9 cellular contexts compared by ENCODE assay signal in genomic region chr3:63349583-63350177, GRCh38.
DNase-seq lines count a peak whose midpoint lies in the region; ATAC-seq and TF ChIP-seq lines count a peak whose summit lies in the region.
"Had no signal": no experiment of that assay in that cellular context is flagged by ENCODE, and none has a peak within 500 bp of the region (broad histone marks: within the 10 kb centered on the region; RNA-seq: fewer than 3 reads in every experiment).

No MANE protein-coding gene starts in this region.

- no peaks in the 10 kb centered on the region for H3K36me3 Mint-ChIP-seq in stimulated activated effector memory CD8-positive, alpha-beta T cell treated with anti-CD3 and anti-CD28 coated beads, Interleukin-12 subunit alpha, Interleukin-12 subunit beta, amount 100 ng/mL, for 72 hours
- H3K36me3 Mint-ChIP-seq: naive thymus-derived CD8-positive, alpha-beta T cell had no signal

- H3K4me1 ChIP-seq in BE2C, result peaks cover 8% of the 10 kb centered on the region

- TF ChIP-seq CTCF in BE2C (IDR thresholded peaks at IDR 0.05; ENCODE audit: low read depth, low read length), result peak; percentile 96
- peak; percentile 64 for TF ChIP-seq CTCF in GM13976 (IDR thresholded peaks at IDR 0.05; ENCODE audit: borderline replicate concordance, control extremely low read depth, extremely low read depth, insufficient read depth, missing control alignments)
- peak; percentile 92 for TF ChIP-seq CTCF in retinal pigment epithelial cell (conservative IDR thresholded peaks at IDR 0.05; ENCODE audit: low read depth, low read length)

- in situ Hi-C loops in GM13976 (cut with MboI; ENCODE audit: low sequenced_read_pairs, unreplicated experiment), result loop anchor here (5.0 kb wide), 1 partner anchor 468 kb away; the partner anchor contains the start of gene C3orf49

- no peaks in the 10 kb centered on the region for H3K9me3 Mint-ChIP-seq in stimulated activated effector memory CD8-positive, alpha-beta T cell treated with anti-CD3 and anti-CD28 coated beads, Interleukin-12 subunit alpha, Interleukin-12 subunit beta, amount 100 ng/mL, for 72 hours
- H3K9me3 Mint-ChIP-seq: naive thymus-derived CD8-positive, alpha-beta T cell had no signal

- no peak overlapping the region for H3K27ac Mint-ChIP-seq in stimulated activated effector memory CD8-positive, alpha-beta T cell treated with anti-CD3 and anti-CD28 coated beads, Interleukin-12 subunit alpha, Interleukin-12 subunit beta, amount 100 ng/mL, for 72 hours
- H3K27ac Mint-ChIP-seq: naive thymus-derived CD8-positive, alpha-beta T cell had no signal

- peak overlapping the region; percentile 41 for H3K4me3 ChIP-seq in BE2C (ENCODE audit: low read depth, low read length)
- H3K4me3 ChIP-seq in retinal pigment epithelial cell (ENCODE audit: low read length), result no peak overlapping the region

- H3K4me1 Mint-ChIP-seq in stimulated activated effector memory CD8-positive, alpha-beta T cell treated with anti-CD3 and anti-CD28 coated beads, Interleukin-12 subunit alpha, Interleukin-12 subunit beta, amount 100 ng/mL, for 72 hours, result no peaks in the 10 kb centered on the region
- H3K4me1 Mint-ChIP-seq: naive thymus-derived CD8-positive, alpha-beta T cell had no signal

- DNase-seq in BE2C, result peak; percentile 75
- DNase-seq in GM13976 (ENCODE audit: low spot score), result peak; percentile 43
- peak; percentile 6 for DNase-seq in NCI-H2107 treated with DMSO at 0.1 percent for 48 hours (lab: John Stamatoyannopoulos, UW; ENCODE audit: unreplicated experiment)
- peak; percentile 24 to 38 for DNase-seq in activated CD4-positive, alpha-beta T cell treated with anti-CD3 and anti-CD28 coated beads, Interleukin-2, amount 50 U/mL, for 48 hours
- peak; percentile 25 for DNase-seq in globus pallidus (ENCODE audit: low spot score)
- DNase-seq in retinal pigment epithelial cell (ENCODE audit: low read depth), result no peak
- DNase-seq in stimulated activated effector memory CD8-positive, alpha-beta T cell treated with anti-CD3 and anti-CD28 coated beads, Interleukin-12 subunit alpha, Interleukin-12 subunit beta, amount 100 ng/mL, for 72 hours (ENCODE audit: low spot score in 2 of 2), result no peak

- no peak overlapping the region for H3K4me3 Mint-ChIP-seq in stimulated activated effector memory CD8-positive, alpha-beta T cell treated with anti-CD3 and anti-CD28 coated beads, Interleukin-12 subunit alpha, Interleukin-12 subunit beta, amount 100 ng/mL, for 72 hours
- H3K4me3 Mint-ChIP-seq: naive thymus-derived CD8-positive, alpha-beta T cell had no signal

- ATAC-seq in HG02885 (IDR thresholded peaks at IDR 0.05; ENCODE audit: poor library complexity, unreplicated experiment), result peak; percentile 86
- ATAC-seq in stimulated activated effector memory CD8-positive, alpha-beta T cell treated with anti-CD3 and anti-CD28 coated beads, Interleukin-12 subunit alpha, Interleukin-12 subunit beta, amount 100 ng/mL, for 72 hours, result no peak
- ATAC-seq: naive thymus-derived CD8-positive, alpha-beta T cell had no signal

- H3K9me3 ChIP-seq in BE2C, result no peaks in the 10 kb centered on the region

- no peaks in the 10 kb centered on the region for H3K36me3 ChIP-seq in BE2C

- H3K27me3 ChIP-seq in BE2C, result no peaks in the 10 kb centered on the region

Comparison
In these comparisons a context has a peak if more than half of its experiments do, and no peak if none do; other contexts are left out.
1. DNase-seq: peak in BE2C (single experiment), GM13976 (single experiment), NCI-H2107 treated with DMSO at 0.1 percent for 48 hours (single experiment), activated CD4-positive, alpha-beta T cell treated with anti-CD3 and anti-CD28 coated beads, Interleukin-2, amount 50 U/mL, for 48 hours (2 of 2) and globus pallidus (single experiment); none in retinal pigment epithelial cell (single experiment) and stimulated activated effector memory CD8-positive, alpha-beta T cell treated with anti-CD3 and anti-CD28 coated beads, Interleukin-12 subunit alpha, Interleukin-12 subunit beta, amount 100 ng/mL, for 72 hours (0 of 2).
2. Peak in every context shown above with its lines, with median percentiles within 50 percentile points of each other: CTCF ChIP-seq.